In genomic region chr19:49954092-49954825, GRCh38 we compare ENCODE assay signal across 1 cellular context.
TF ChIP-seq lines count a peak whose summit lies in the region.

No MANE protein-coding gene starts in this region.

TF ChIP-seq in H1, 55 proteins besides CTCF, POLR2A, EP300 and RAD21:
- TF ChIP-seq TAF1 (IDR thresholded peaks at IDR 0.05; ENCODE audit: low read depth, low read length): no peak
- no peak for TF ChIP-seq RFX5 (IDR thresholded peaks at IDR 0.05; ENCODE audit: borderline replicate concordance, low read depth, low read length)
- TF ChIP-seq SRF (IDR thresholded peaks at IDR 0.05; ENCODE audit: low read depth, low read length): no peak
- TF ChIP-seq ZNF274 (IDR thresholded peaks at IDR 0.05; ENCODE audit: borderline replicate concordance, extremely low read depth, low read length): no peak
- TF ChIP-seq CHD2 (IDR thresholded peaks at IDR 0.05; ENCODE audit: low read length): no peak
